ENCODE assay signal across 12 cellular contexts in the genomic region with DNA sequence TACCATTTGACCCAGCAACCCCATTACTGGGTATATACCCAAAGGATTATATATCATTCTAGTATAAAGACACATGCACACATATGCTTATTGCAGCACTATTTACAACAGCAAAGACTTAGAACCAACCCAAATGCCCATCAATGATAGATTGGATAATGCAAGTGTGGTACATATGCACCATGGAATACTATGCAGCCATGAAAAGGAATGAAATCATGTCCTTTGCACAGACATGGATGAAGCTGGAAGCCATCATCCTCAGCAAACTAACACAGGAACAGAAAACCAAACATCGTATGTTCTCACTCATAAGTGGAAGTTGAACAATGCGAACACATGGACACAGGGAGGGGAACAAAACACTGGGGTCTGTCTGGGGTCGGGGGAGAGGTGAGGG. TPM values are rescaled to one million over a fixed set of nuclear protein-coding genes. Genes with fewer than 3 reads are reported as not detected.
"Had no signal": no experiment of that assay in that cellular context is flagged by ENCODE, and none has a peak within 500 bp of the region (broad histone marks: within the 10 kb centered on the region; RNA-seq: fewer than 3 reads in every experiment).

No MANE protein-coding gene starts in this region.

RNA-seq across cellular contexts. Expression of a gene that starts 50.6 kb away (rescaled TPM):
- total RNA-seq: activated B cell treated with CpG ODN at 0.5 μM for 24 hours; activated CD4-positive, alpha-beta memory T cell treated with anti-CD3 and anti-CD28 coated beads for 36 hours; activated CD4-positive, alpha-beta memory T cell treated with anti-CD3 and anti-CD28 coated beads, Interleukin-2, amount 10 ng/mL, durations not matched to agents 7 days and 5 days; activated CD4-positive, alpha-beta T cell treated with anti-CD3 and anti-CD28 coated beads for 36 hours; activated CD4-positive, alpha-beta T cell treated with anti-CD3 and anti-CD28 coated beads, Interleukin-2, amount 10 ng/mL, durations not matched to agents 24 days and 14 days; activated CD4-positive, alpha-beta T cell treated with anti-CD3 and anti-CD28 coated beads, Interleukin-2, amount 10 ng/mL, durations not matched to agents 7 days and 5 days; activated CD8-positive, alpha-beta memory T cell treated with anti-CD3 and anti-CD28 coated beads for 36 hours; activated CD8-positive, alpha-beta memory T cell treated with anti-CD3 and anti-CD28 coated beads, Interleukin-2, amount 10 ng/mL, durations not matched to agents 7 days and 5 days; activated CD8-positive, alpha-beta T cell treated with anti-CD3 and anti-CD28 coated beads for 36 hours; activated CD8-positive, alpha-beta T cell treated with anti-CD3 and anti-CD28 coated beads, Interleukin-2, amount 10 ng/mL, durations not matched to agents 7 days and 5 days; T-helper 1 cell treated with Interleukin-12 subunit alpha and Interleukin-12 subunit beta and Interleukin-4 antibody, amounts not matched to agents 30 ng/mL and 1 ng/mL, for 36 hours; T-helper 2 cell treated with Interferon-gamma antibody and Interleukin-4, amounts not matched to agents 100 ng/mL and 5 ng/mL, for 36 hours had no signal
